In genomic region chr1:212428496-212428895, GRCh38 we compare ENCODE assay signal across 24 cellular contexts.
"Had no signal": no experiment of that assay in that cellular context is flagged by ENCODE, and none has a peak within 500 bp of the region (broad histone marks: within the 10 kb centered on the region; RNA-seq: fewer than 3 reads in every experiment).

No MANE protein-coding gene starts in this region.

- ATAC-seq: activated CD8-positive, alpha-beta memory T cell treated with anti-CD3 and anti-CD28 coated beads, Interleukin-2, amount 10 ng/mL, durations not matched to agents 7 days and 5 days; activated naive CD4-positive, alpha-beta T cell treated with anti-CD3 and anti-CD28 coated beads, Interleukin-2, amount 50 U/mL, for 72 hours; activated naive CD8-positive, alpha-beta T cell treated with anti-CD3 and anti-CD28 coated beads, Interleukin-2, amount 50 U/mL, for 24 hours; Panc1; Right ventricle myocardium inferior; WTC11 had no signal

- FAIRE-seq: astrocyte had no signal

- DNase-seq: activated CD4-positive, alpha-beta T cell treated with anti-CD3 and anti-CD28 coated beads for 48 hours; activated CD4-positive, alpha-beta T cell treated with anti-CD3 and anti-CD28 coated beads, Interleukin-2, amount 50 U/mL, for 4 hours; activated CD4-positive, CD25-positive, alpha-beta regulatory T cell treated with anti-CD3 and anti-CD28 coated beads, Interleukin-2, amount 50 U/mL, for 72 hours; activated CD8-positive, alpha-beta memory T cell treated with anti-CD3 and anti-CD28 coated beads, Interleukin-2, amount 10 ng/mL, durations not matched to agents 7 days and 5 days; activated effector memory CD4-positive, alpha-beta T cell treated with anti-CD3 and anti-CD28 coated beads, Interleukin-2, amount 50 U/mL, for 16 hours; activated naive CD4-positive, alpha-beta T cell treated with Interleukin-2 at 50 U/mL for 16 hours; activated naive CD8-positive, alpha-beta T cell treated with anti-CD3 and anti-CD28 coated beads, Interleukin-2, amount 50 U/mL, for 24 hours; activated T-cell treated with anti-CD3 and anti-CD28 coated beads, Interleukin-2, amount 50 U/mL, for 24 hours; amygdala; Kasumi-1; NCI-H1048; NCI-H2029; NCI-H345; NCI-H510A; NCI-H526 treated with DMSO at 0.1 percent for 48 hours; NK-92 treated with Interleukin-12 subunit alpha and Interleukin-12 subunit beta, amount 100 ng/mL, for 24 hours; OCI-M1; RPMI8226; SK-N-SH had no signal
